ENCODE assay signal across 1 cellular context in the genomic region with DNA sequence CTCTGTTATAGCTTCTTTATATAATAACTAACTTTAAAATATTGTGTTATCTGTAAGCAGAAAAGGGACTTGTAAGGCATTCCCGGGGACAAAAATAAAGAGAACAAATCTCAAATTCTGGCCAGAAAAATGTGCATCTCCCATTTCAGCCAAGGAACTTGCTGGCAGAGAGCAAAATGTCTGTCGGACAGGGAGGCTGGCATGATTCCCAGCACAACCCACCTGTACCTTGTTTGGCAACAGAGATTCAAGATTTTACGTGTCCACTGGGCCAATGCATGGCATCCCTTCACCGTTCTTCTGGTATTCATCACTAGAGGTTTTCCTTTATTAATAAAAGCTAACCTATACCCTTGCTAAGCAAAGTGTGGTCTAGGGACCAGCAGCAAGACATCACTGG.
TF ChIP-seq lines count a peak whose summit lies in the region.

No MANE protein-coding gene starts in this region.

TF ChIP-seq in A549, 52 proteins besides CTCF, POLR2A, EP300 and RAD21 (continued from another document):
- TF ChIP-seq, protein P1, sequence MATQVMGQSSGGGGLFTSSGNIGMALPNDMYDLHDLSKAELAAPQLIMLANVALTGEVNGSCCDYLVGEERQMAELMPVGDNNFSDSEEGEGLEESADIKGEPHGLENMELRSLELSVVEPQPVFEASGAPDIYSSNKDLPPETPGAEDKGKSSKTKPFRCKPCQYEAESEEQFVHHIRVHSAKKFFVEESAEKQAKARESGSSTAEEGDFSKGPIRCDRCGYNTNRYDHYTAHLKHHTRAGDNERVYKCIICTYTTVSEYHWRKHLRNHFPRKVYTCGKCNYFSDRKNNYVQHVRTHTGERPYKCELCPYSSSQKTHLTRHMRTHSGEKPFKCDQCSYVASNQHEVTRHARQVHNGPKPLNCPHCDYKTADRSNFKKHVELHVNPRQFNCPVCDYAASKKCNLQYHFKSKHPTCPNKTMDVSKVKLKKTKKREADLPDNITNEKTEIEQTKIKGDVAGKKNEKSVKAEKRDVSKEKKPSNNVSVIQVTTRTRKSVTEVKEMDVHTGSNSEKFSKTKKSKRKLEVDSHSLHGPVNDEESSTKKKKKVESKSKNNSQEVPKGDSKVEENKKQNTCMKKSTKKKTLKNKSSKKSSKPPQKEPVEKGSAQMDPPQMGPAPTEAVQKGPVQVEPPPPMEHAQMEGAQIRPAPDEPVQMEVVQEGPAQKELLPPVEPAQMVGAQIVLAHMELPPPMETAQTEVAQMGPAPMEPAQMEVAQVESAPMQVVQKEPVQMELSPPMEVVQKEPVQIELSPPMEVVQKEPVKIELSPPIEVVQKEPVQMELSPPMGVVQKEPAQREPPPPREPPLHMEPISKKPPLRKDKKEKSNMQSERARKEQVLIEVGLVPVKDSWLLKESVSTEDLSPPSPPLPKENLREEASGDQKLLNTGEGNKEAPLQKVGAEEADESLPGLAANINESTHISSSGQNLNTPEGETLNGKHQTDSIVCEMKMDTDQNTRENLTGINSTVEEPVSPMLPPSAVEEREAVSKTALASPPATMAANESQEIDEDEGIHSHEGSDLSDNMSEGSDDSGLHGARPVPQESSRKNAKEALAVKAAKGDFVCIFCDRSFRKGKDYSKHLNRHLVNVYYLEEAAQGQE (IDR thresholded peaks at IDR 0.05): no peak
- TF ChIP-seq TFCP2L1 (CRISPR knock-in tag; IDR thresholded peaks at IDR 0.05) (no peak), CHD2 (IDR thresholded peaks at IDR 0.05; ENCODE audit: low read length, partially characterized antibody) (no peak), HOXB13 (CRISPR knock-in tag; IDR thresholded peaks at IDR 0.05; ENCODE audit: low read depth) (no peak), HOXB5 (CRISPR knock-in tag; IDR thresholded peaks at IDR 0.05) (no peak)
